9 cellular contexts compared by ENCODE assay signal in genomic region chr13:20492641-20493040, GRCh38. TPM values are rescaled to one million over a fixed set of nuclear protein-coding genes. Genes with fewer than 3 reads are reported as not detected.
DNase-seq lines count a peak whose midpoint lies in the region; ATAC-seq and TF ChIP-seq lines count a peak whose summit lies in the region.
"Had no signal": no experiment of that assay in that cellular context is flagged by ENCODE, and none has a peak within 500 bp of the region (broad histone marks: within the 10 kb centered on the region; RNA-seq: fewer than 3 reads in every experiment).

No MANE protein-coding gene starts in this region.

- H3K4me3 ChIP-seq in kidney epithelial cell (ENCODE audit: low read depth, low read length), result no peak overlapping the region

- H3K4me3 Mint-ChIP-seq in activated T-cell treated with anti-CD3 and anti-CD28 coated beads, Interleukin-2, amount 50 U/mL, for 4 hours, result no peak overlapping the region
- H3K4me3 Mint-ChIP-seq: naive thymus-derived CD8-positive, alpha-beta T cell had no signal

- no peaks in the 10 kb centered on the region for H3K9me3 Mint-ChIP-seq in activated T-cell treated with anti-CD3 and anti-CD28 coated beads, Interleukin-2, amount 50 U/mL, for 4 hours
- H3K9me3 Mint-ChIP-seq: naive thymus-derived CD8-positive, alpha-beta T cell had no signal

- peaks cover 3% of the 10 kb centered on the region for H3K36me3 Mint-ChIP-seq in activated T-cell treated with anti-CD3 and anti-CD28 coated beads, Interleukin-2, amount 50 U/mL, for 4 hours (ENCODE audit: insufficient read depth)

- H3K27me3 Mint-ChIP-seq in activated T-cell treated with anti-CD3 and anti-CD28 coated beads, Interleukin-2, amount 50 U/mL, for 4 hours (ENCODE audit: low read depth), result no peaks in the 10 kb centered on the region
- H3K27me3 Mint-ChIP-seq: naive thymus-derived CD8-positive, alpha-beta T cell had no signal

- peak; percentile 70 for DNase-seq in ELR (ENCODE audit: low read depth)
- peak; percentile 26 for DNase-seq in LoVo (ENCODE audit: low spot score)
- peak; percentile 28 for DNase-seq in activated T-cell treated with anti-CD3 and anti-CD28 coated beads, Interleukin-2, amount 50 U/mL, for 4 hours
- no peak for DNase-seq in kidney epithelial cell (ENCODE audit: low read depth)
- no peak for DNase-seq in dedifferentiated amniotic fluid mesenchymal stem cell (ENCODE audit: extremely low spot score)

- peaks cover 6% of the 10 kb centered on the region for H3K4me1 Mint-ChIP-seq in activated T-cell treated with anti-CD3 and anti-CD28 coated beads, Interleukin-2, amount 50 U/mL, for 4 hours (ENCODE audit: low read depth)

- no peaks in the 10 kb centered on the region for H3K36me3 ChIP-seq in kidney epithelial cell (ENCODE audit: control insufficient read depth, insufficient read depth, low read length)

- peak; percentile 42 to 55 for ATAC-seq in activated T-cell treated with anti-CD3 and anti-CD28 coated beads, Interleukin-2, amount 50 U/mL, for 4 hours
- ATAC-seq in GM21447 (IDR thresholded peaks at IDR 0.05; ENCODE audit: unreplicated experiment) (no peak), GM21526 (IDR thresholded peaks at IDR 0.05; ENCODE audit: low FRiP score, unreplicated experiment) (no peak), HG03457 (IDR thresholded peaks at IDR 0.05; ENCODE audit: unreplicated experiment) (no peak)

- peak; percentile 57 for TF ChIP-seq CTCF in kidney epithelial cell (IDR thresholded peaks at IDR 0.05; ENCODE audit: insufficient read depth, low read length, poor library complexity, severe bottlenecking)

- H3K27me3 ChIP-seq in kidney epithelial cell (ENCODE audit: control insufficient read depth, insufficient read depth, low read length), result no peaks in the 10 kb centered on the region

RNA-seq across cellular contexts. Expression of gene CRYL1, which starts 33.0 kb away (rescaled TPM):
- total RNA-seq in activated T-cell treated with anti-CD3 and anti-CD28 coated beads, Interleukin-2, amount 50 U/mL, for 4 hours, result 1 to 10 TPM; 2.8 to 5.3 (median 3.7) TPM
- 33.2 and 36.4 TPM in 2 replicates for total RNA-seq in kidney epithelial cell

Comparison
In these comparisons a context has a peak if more than half of its experiments do, and no peak if none do; other contexts are left out.
1. DNase-seq: peak in ELR (single experiment), LoVo (single experiment) and activated T-cell treated with anti-CD3 and anti-CD28 coated beads, Interleukin-2, amount 50 U/mL, for 4 hours (single experiment); none in kidney epithelial cell (single experiment) and dedifferentiated amniotic fluid mesenchymal stem cell (single experiment).
2. ATAC-seq: peak in activated T-cell treated with anti-CD3 and anti-CD28 coated beads, Interleukin-2, amount 50 U/mL, for 4 hours (2 of 2); none in GM21447 (single experiment), GM21526 (single experiment) and HG03457 (single experiment).